1 cellular context compared by ENCODE assay signal in the genomic region with DNA sequence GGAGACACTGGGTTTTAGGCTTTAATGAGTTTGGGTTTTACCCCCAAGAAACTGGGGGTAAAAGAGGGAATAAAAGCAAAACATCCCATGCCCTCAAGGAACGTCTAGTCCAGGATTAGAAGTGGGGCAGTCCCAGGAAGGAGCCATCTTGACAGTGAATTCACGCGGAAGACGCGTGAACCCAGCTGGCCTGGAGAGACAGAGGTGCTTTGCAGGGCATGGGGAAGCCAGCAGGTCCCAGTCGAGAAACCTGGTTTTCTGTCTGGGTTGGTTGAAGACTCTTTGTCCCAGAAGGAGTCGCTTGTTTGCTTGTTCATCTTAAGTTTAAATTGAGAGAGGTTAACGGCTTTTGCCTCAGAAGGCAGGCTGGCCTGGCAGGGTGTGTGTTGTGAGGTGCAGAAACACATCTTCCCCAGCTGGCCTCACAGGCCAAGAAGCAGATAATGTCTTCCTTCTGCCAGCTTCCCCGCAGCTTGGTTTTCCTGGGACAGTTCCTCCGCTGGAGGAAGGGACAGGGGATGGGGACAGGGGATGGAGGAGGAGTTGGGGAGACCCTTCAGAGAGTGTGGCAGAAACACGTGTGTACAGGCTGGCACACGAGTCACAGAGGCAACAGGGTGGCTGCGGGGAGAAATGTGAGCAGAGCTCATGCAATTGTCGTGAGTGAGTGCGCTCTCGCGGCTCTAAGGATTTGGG.
A peak's percentile ranks its signal among the peaks of the same experiment; 100 is the strongest.
TF ChIP-seq lines count a peak whose summit lies in the region.

No MANE protein-coding gene starts in this region.

TF ChIP-seq in HepG2, 621 proteins besides CTCF, POLR2A, EP300 and RAD21 (continued from another document):
- no peak for TF ChIP-seq ZFP82 (CRISPR knock-in tag; IDR thresholded peaks at IDR 0.05; ENCODE audit: borderline replicate concordance)
- no peak for TF ChIP-seq SP4 (CRISPR knock-in tag; IDR thresholded peaks at IDR 0.05)
- no peak; the same call in 1 of the 2 replicates for TF ChIP-seq MEF2D (CRISPR knock-in tag; IDR thresholded peaks at IDR 0.05)
- TF ChIP-seq RXRA (CRISPR knock-in tag; IDR thresholded peaks at IDR 0.05): no peak
- no peak for TF ChIP-seq HIVEP1 (CRISPR knock-in tag; IDR thresholded peaks at IDR 0.05)
- TF ChIP-seq SIX1 (CRISPR knock-in tag; IDR thresholded peaks at IDR 0.05; ENCODE audit: borderline replicate concordance): no peak
- TF ChIP-seq MAFG (CRISPR knock-in tag; IDR thresholded peaks at IDR 0.05): no peak
- TF ChIP-seq REL (CRISPR knock-in tag; conservative IDR thresholded peaks at IDR 0.05): no peak
- no peak for TF ChIP-seq MAZ (IDR thresholded peaks at IDR 0.05; ENCODE audit: borderline replicate concordance, low read depth, low read length)
- 0 out of 2 replicates have a peak, but pooled peaks have one; percentile 1 for TF ChIP-seq MAZ (CRISPR knock-in tag; IDR thresholded peaks at IDR 0.05; ENCODE audit: low read depth)
- TF ChIP-seq RARA (CRISPR knock-in tag; IDR thresholded peaks at IDR 0.05): no peak
- no peak for TF ChIP-seq U2AF2 (IDR thresholded peaks at IDR 0.05; ENCODE audit: low read depth, low read length)
- no peak for TF ChIP-seq ATF7-NPFF (CRISPR knock-in tag; IDR thresholded peaks at IDR 0.05; ENCODE audit: low read depth)
- TF ChIP-seq SMYD3 (CRISPR knock-in tag; IDR thresholded peaks at IDR 0.05): no peak
- TF ChIP-seq, protein P1, sequence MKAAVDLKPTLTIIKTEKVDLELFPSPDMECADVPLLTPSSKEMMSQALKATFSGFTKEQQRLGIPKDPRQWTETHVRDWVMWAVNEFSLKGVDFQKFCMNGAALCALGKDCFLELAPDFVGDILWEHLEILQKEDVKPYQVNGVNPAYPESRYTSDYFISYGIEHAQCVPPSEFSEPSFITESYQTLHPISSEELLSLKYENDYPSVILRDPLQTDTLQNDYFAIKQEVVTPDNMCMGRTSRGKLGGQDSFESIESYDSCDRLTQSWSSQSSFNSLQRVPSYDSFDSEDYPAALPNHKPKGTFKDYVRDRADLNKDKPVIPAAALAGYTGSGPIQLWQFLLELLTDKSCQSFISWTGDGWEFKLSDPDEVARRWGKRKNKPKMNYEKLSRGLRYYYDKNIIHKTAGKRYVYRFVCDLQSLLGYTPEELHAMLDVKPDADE (CRISPR knock-in tag; IDR thresholded peaks at IDR 0.05): no peak
- TF ChIP-seq, protein P2, sequence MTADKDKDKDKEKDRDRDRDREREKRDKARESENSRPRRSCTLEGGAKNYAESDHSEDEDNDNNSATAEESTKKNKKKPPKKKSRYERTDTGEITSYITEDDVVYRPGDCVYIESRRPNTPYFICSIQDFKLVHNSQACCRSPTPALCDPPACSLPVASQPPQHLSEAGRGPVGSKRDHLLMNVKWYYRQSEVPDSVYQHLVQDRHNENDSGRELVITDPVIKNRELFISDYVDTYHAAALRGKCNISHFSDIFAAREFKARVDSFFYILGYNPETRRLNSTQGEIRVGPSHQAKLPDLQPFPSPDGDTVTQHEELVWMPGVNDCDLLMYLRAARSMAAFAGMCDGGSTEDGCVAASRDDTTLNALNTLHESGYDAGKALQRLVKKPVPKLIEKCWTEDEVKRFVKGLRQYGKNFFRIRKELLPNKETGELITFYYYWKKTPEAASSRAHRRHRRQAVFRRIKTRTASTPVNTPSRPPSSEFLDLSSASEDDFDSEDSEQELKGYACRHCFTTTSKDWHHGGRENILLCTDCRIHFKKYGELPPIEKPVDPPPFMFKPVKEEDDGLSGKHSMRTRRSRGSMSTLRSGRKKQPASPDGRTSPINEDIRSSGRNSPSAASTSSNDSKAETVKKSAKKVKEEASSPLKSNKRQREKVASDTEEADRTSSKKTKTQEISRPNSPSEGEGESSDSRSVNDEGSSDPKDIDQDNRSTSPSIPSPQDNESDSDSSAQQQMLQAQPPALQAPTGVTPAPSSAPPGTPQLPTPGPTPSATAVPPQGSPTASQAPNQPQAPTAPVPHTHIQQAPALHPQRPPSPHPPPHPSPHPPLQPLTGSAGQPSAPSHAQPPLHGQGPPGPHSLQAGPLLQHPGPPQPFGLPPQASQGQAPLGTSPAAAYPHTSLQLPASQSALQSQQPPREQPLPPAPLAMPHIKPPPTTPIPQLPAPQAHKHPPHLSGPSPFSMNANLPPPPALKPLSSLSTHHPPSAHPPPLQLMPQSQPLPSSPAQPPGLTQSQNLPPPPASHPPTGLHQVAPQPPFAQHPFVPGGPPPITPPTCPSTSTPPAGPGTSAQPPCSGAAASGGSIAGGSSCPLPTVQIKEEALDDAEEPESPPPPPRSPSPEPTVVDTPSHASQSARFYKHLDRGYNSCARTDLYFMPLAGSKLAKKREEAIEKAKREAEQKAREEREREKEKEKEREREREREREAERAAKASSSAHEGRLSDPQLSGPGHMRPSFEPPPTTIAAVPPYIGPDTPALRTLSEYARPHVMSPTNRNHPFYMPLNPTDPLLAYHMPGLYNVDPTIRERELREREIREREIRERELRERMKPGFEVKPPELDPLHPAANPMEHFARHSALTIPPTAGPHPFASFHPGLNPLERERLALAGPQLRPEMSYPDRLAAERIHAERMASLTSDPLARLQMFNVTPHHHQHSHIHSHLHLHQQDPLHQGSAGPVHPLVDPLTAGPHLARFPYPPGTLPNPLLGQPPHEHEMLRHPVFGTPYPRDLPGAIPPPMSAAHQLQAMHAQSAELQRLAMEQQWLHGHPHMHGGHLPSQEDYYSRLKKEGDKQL (CRISPR knock-in tag; IDR thresholded peaks at IDR 0.05; ENCODE audit: low read depth): no peak
- TF ChIP-seq, protein P3, sequence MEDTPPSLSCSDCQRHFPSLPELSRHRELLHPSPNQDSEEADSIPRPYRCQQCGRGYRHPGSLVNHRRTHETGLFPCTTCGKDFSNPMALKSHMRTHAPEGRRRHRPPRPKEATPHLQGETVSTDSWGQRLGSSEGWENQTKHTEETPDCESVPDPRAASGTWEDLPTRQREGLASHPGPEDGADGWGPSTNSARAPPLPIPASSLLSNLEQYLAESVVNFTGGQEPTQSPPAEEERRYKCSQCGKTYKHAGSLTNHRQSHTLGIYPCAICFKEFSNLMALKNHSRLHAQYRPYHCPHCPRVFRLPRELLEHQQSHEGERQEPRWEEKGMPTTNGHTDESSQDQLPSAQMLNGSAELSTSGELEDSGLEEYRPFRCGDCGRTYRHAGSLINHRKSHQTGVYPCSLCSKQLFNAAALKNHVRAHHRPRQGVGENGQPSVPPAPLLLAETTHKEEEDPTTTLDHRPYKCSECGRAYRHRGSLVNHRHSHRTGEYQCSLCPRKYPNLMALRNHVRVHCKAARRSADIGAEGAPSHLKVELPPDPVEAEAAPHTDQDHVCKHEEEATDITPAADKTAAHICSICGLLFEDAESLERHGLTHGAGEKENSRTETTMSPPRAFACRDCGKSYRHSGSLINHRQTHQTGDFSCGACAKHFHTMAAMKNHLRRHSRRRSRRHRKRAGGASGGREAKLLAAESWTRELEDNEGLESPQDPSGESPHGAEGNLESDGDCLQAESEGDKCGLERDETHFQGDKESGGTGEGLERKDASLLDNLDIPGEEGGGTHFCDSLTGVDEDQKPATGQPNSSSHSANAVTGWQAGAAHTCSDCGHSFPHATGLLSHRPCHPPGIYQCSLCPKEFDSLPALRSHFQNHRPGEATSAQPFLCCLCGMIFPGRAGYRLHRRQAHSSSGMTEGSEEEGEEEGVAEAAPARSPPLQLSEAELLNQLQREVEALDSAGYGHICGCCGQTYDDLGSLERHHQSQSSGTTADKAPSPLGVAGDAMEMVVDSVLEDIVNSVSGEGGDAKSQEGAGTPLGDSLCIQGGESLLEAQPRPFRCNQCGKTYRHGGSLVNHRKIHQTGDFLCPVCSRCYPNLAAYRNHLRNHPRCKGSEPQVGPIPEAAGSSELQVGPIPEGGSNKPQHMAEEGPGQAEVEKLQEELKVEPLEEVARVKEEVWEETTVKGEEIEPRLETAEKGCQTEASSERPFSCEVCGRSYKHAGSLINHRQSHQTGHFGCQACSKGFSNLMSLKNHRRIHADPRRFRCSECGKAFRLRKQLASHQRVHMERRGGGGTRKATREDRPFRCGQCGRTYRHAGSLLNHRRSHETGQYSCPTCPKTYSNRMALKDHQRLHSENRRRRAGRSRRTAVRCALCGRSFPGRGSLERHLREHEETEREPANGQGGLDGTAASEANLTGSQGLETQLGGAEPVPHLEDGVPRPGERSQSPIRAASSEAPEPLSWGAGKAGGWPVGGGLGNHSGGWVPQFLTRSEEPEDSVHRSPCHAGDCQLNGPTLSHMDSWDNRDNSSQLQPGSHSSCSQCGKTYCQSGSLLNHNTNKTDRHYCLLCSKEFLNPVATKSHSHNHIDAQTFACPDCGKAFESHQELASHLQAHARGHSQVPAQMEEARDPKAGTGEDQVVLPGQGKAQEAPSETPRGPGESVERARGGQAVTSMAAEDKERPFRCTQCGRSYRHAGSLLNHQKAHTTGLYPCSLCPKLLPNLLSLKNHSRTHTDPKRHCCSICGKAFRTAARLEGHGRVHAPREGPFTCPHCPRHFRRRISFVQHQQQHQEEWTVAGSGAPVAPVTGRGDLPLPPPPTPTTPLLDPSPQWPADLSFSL (CRISPR knock-in tag; IDR thresholded peaks at IDR 0.05): no peak; the same call in 1 of the 2 replicates
- no peak for TF ChIP-seq YEATS2 (CRISPR knock-in tag; IDR thresholded peaks at IDR 0.05; ENCODE audit: borderline replicate concordance)
